In the genomic region with DNA sequence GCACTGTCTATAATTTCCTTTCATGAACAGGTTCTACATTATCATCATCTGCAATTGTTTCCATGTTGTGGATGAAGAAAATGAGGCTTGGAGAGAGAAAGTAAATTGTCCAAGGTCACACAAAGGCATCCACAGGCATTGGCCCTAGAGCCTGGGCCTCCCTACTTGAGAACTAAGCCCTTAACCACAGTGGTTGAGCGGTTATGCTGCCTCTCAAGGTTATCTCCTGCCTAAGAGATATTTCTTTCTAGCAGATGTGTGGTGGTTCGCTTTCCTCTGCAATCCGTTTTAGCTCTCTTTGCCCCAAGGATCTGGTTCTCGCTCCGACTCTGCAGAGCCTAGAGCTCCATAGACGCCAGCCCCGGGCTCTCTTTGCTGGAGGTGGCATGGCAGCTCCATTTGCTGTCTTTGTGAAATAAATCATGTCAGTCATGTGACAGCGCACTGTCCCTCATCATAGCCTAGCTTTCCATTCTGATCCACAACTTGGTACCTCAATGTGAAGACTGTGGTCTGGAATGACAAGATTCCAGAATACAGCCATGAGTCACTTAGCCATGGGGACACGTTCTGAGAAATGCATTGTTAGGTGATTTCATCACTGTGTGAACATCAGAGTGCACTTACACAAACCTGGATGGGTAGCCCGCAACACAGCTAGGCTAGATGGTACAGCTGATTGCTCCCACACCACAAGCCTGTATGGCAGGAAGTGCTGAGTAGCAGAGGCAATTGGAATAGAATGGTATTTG, we compare ENCODE assay signal across 10 cellular contexts. TPM values are rescaled to one million over a fixed set of nuclear protein-coding genes. Genes with fewer than 3 reads are reported as not detected.
DNase-seq lines count a peak whose midpoint lies in the region; ATAC-seq and TF ChIP-seq lines count a peak whose summit lies in the region.
"Had no signal": no experiment of that assay in that cellular context is flagged by ENCODE, and none has a peak within 500 bp of the region (broad histone marks: within the 10 kb centered on the region; RNA-seq: fewer than 3 reads in every experiment).

No MANE protein-coding gene starts in this region.

- WGBS in IMR-90 (ENCODE audit: extremely low coverage in 2 of 2, insufficient read length in 1 of 2), 2 experiments, result 90% methylated on average over 4 of the region's 10 CpGs; no CpG with 5 or more reads in 1 of the 2 experiments
- WGBS in heart left ventricle, 4 donors, result 82 to 89% (median 85%) methylated on average over 10 of the region's 10 CpGs

- dilution Hi-C loops in IMR-90 (cut with HindIII; ENCODE audit: low sequenced_read_pairs, unreplicated experiment), result no loop called here

- DNase-seq in CD4-positive, alpha-beta T cell, result no peak
- peak; percentile 35 for DNase-seq in IMR-90
- DNase-seq in T1000 (lab: John Stamatoyannopoulos, UW), result peak; percentile 22
- DNase-seq in islet precursor cell, result peak; percentile 92
- no peak for DNase-seq in chondrocyte (ENCODE audit: low spot score)
- no peak for DNase-seq in Right ventricle myocardium inferior (ENCODE audit: missing footprints)
- no peak for DNase-seq in heart left ventricle
- no peak for DNase-seq in GM19238 (ENCODE audit: insufficient read length, low spot score)

- H4K20me1 ChIP-seq in IMR-90 (ENCODE audit: insufficient read depth, low read length), result no peaks in the 10 kb centered on the region

- no peak overlapping the region for H4K91ac ChIP-seq in IMR-90 (ENCODE audit: insufficient read depth, low read depth, low read length)

- no peak overlapping the region for H3K27ac Mint-ChIP-seq in CD4-positive, alpha-beta T cell
- H3K27ac Mint-ChIP-seq in chondrocyte (ENCODE audit: unreplicated experiment), result no peak overlapping the region
- H3K27ac Mint-ChIP-seq: activated naive CD4-positive, alpha-beta T cell treated with anti-CD3 and anti-CD28 coated beads, Interleukin-2, amount 50 U/mL, for 24 hours; memory B cell had no signal

- H3K4me3 ChIP-seq in IMR-90 (ENCODE audit: insufficient read depth, low read depth, low read length), result no peak overlapping the region
- no peak overlapping the region for H3K4me3 ChIP-seq in heart left ventricle

- H3K4ac ChIP-seq in IMR-90 (ENCODE audit: low read depth, low read length), result no peak overlapping the region

- no peak overlapping the region for H2AFZ ChIP-seq in IMR-90 (replicated peaks; ENCODE audit: low read length, poor library complexity)

- no TSS peak for BruUV-seq in IMR-90 (replicated peaks; lab: Mats Ljungman, UMichigan)

- no peak overlapping the region for H2AK5ac ChIP-seq in IMR-90 (ENCODE audit: low read depth, low read length)

- no peak overlapping the region for H2BK20ac ChIP-seq in IMR-90 (ENCODE audit: low read depth, low read length)

- no peaks in the 10 kb centered on the region for H3K9me3 ChIP-seq in CD4-positive, alpha-beta T cell (ENCODE audit: control insufficient read depth, low read length)
- H3K9me3 ChIP-seq in IMR-90 (ENCODE audit: control insufficient read depth, insufficient read depth, low read length) (peaks cover 3% of the 10 kb centered on the region), heart left ventricle (no peaks in the 10 kb centered on the region)

- H3K4me1 ChIP-seq in IMR-90 (ENCODE audit: control insufficient read depth, insufficient read depth, low read length) (no peaks in the 10 kb centered on the region), heart left ventricle (peaks cover 0 to 22% (median 6%) of the 10 kb centered on the region in 12 donors)

- H2BK15ac ChIP-seq in IMR-90 (ENCODE audit: low read depth, low read length), result no peak overlapping the region

- no peaks in the 10 kb centered on the region for H3K27me3 ChIP-seq in CD4-positive, alpha-beta T cell (ENCODE audit: control insufficient read depth, insufficient read depth, low read length)
- H3K27me3 ChIP-seq in IMR-90 (ENCODE audit: control insufficient read depth, insufficient read depth, low read length) (peaks cover 52% of the 10 kb centered on the region), heart left ventricle (no peaks in the 10 kb centered on the region)

- no peak for TF ChIP-seq POLR2A in IMR-90 (IDR thresholded peaks at IDR 0.05; ENCODE audit: low read depth, low read length)
- TF ChIP-seq POLR2A in heart left ventricle (IDR thresholded peaks at IDR 0.05), result no peak

- no peaks in the 10 kb centered on the region for H3K79me1 ChIP-seq in IMR-90 (ENCODE audit: low read depth in 1 of 2, low read length in 2 of 2)

- H3K4me3 Mint-ChIP-seq in CD4-positive, alpha-beta T cell, result no peak overlapping the region
- H3K4me3 Mint-ChIP-seq in chondrocyte (ENCODE audit: unreplicated experiment), result no peak overlapping the region
- H3K4me3 Mint-ChIP-seq: activated naive CD4-positive, alpha-beta T cell treated with anti-CD3 and anti-CD28 coated beads, Interleukin-2, amount 50 U/mL, for 24 hours; memory B cell had no signal

- ATAC-seq in CD4-positive, alpha-beta T cell (ENCODE audit: poor library complexity), result peak; percentile 68
- peak; percentile 24; the same call in 1 of the 2 replicates for ATAC-seq in IMR-90 (ENCODE audit: low read depth)
- no peak for ATAC-seq in Right ventricle myocardium inferior
- no peak for ATAC-seq in heart left ventricle

- no peak for TF ChIP-seq CTCF in CD4-positive, alpha-beta T cell (IDR thresholded peaks at IDR 0.05)
- TF ChIP-seq CTCF in IMR-90 (conservative IDR thresholded peaks at IDR 0.05; ENCODE audit: low read depth, low read length) (no peak), chondrocyte (IDR thresholded peaks at IDR 0.05) (no peak), heart left ventricle (IDR thresholded peaks at IDR 0.05) (no peak)

- no peak overlapping the region for H2BK120ac ChIP-seq in IMR-90 (ENCODE audit: low read depth, low read length)

- H3K9ac ChIP-seq in IMR-90 (ENCODE audit: low read depth, low read length), result no peak overlapping the region

- H3K9me1 ChIP-seq in IMR-90 (ENCODE audit: insufficient read depth, low read length), result 0 out of 2 replicates have a peak, but pooled peaks cover 3% of the 10 kb centered on the region

- TF ChIP-seq RAD21 in IMR-90 (IDR thresholded peaks at IDR 0.05; ENCODE audit: low read length), result no peak

- no peak overlapping the region for H3K56ac ChIP-seq in IMR-90 (ENCODE audit: extremely low read depth, insufficient read depth, low read length)

- H3K27me3 Mint-ChIP-seq in CD4-positive, alpha-beta T cell, result peaks cover 3% of the 10 kb centered on the region
- peaks cover 18% of the 10 kb centered on the region for H3K27me3 Mint-ChIP-seq in chondrocyte (ENCODE audit: low read depth)
- H3K27me3 Mint-ChIP-seq: activated naive CD4-positive, alpha-beta T cell treated with anti-CD3 and anti-CD28 coated beads, Interleukin-2, amount 50 U/mL, for 24 hours had no signal

- H2AK9ac ChIP-seq in IMR-90 (replicated peaks; ENCODE audit: low read depth, low read length, poor library complexity), result peak overlapping the region; percentile 28

- H3K9me3 Mint-ChIP-seq in CD4-positive, alpha-beta T cell, result no peaks in the 10 kb centered on the region
- no peaks in the 10 kb centered on the region for H3K9me3 Mint-ChIP-seq in chondrocyte (ENCODE audit: low read depth)
- H3K9me3 Mint-ChIP-seq: activated naive CD4-positive, alpha-beta T cell treated with anti-CD3 and anti-CD28 coated beads, Interleukin-2, amount 50 U/mL, for 24 hours had no signal

- H4K8ac ChIP-seq in IMR-90 (ENCODE audit: low read depth in 2 of 2, low read length in 2 of 2), result no peak overlapping the region

- POLR2A ChIA-PET in CD4-positive, alpha-beta T cell (lab: Charles Lee), result no interaction called here
- POLR2A ChIA-PET in IMR-90 (lab: Charles Lee; ENCODE audit: unreplicated experiment), result interaction anchor here (0.6 kb wide), 1 partner anchor 655 kb away, joined by 3 read pairs; no protein-coding TSS in a partner anchor

- in situ Hi-C loops in IMR-90 (cut with MboI; ENCODE audit: low sequenced_read_pairs), result no loop called here

- H3K18ac ChIP-seq in IMR-90 (ENCODE audit: low read depth, low read length), result no peak overlapping the region

- H3K14ac ChIP-seq in IMR-90 (replicated peaks; ENCODE audit: low read depth, low read length), result no peak overlapping the region

- H2BK5ac ChIP-seq in IMR-90 (ENCODE audit: low read depth, low read length, poor library complexity, severe bottlenecking), result no peak overlapping the region

- H3K23ac ChIP-seq in IMR-90 (ENCODE audit: low read depth, low read length), result no peak overlapping the region

- CTCF ChIA-PET in CD4-positive, alpha-beta T cell (lab: Charles Lee), result no interaction called here
- CTCF ChIA-PET in IMR-90 (lab: Yijun Ruan, JAX), result interaction anchor here (0.6 to 0.8 kb wide), 2 partner anchors 10 to 31 kb away, joined by 4 to 5 read pairs; no protein-coding TSS in a partner anchor

- intact Hi-C loops in CD4-positive, alpha-beta T cell (cut with DNase I, micrococcal nuclease), result no loop called here
- intact Hi-C loops in IMR-90 (cut with micrococcal nuclease), result no loop called here
- intact Hi-C loops in Right ventricle myocardium inferior (cut with DNase I), result no loop called here
- intact Hi-C loops in heart left ventricle (cut with DNase I), result loop anchor here in 1 of 10 donors (5.0 kb wide), 1 partner anchor 266 kb away; no protein-coding TSS in a partner anchor

- H3K4me1 Mint-ChIP-seq in CD4-positive, alpha-beta T cell (ENCODE audit: low read depth), result peaks cover 8% of the 10 kb centered on the region
- no peaks in the 10 kb centered on the region for H3K4me1 Mint-ChIP-seq in chondrocyte (ENCODE audit: low read depth)

- H4K5ac ChIP-seq in IMR-90 (ENCODE audit: low read depth, low read length), result no peak overlapping the region

- no peak overlapping the region for H3K4me2 ChIP-seq in IMR-90 (ENCODE audit: low read depth, low read length)

- H3K27ac ChIP-seq in CD4-positive, alpha-beta T cell (ENCODE audit: low read depth, low read length), result no peak overlapping the region
- H3K27ac ChIP-seq in IMR-90 (ENCODE audit: insufficient read depth, low read length) (no peak overlapping the region), heart left ventricle (no peak overlapping the region)

- no peaks in the 10 kb centered on the region for H3K36me3 Mint-ChIP-seq in CD4-positive, alpha-beta T cell (ENCODE audit: low read depth)
- H3K36me3 Mint-ChIP-seq in chondrocyte (ENCODE audit: low read depth), result no peaks in the 10 kb centered on the region
- H3K36me3 Mint-ChIP-seq: activated naive CD4-positive, alpha-beta T cell treated with anti-CD3 and anti-CD28 coated beads, Interleukin-2, amount 50 U/mL, for 24 hours had no signal

- H3K36me3 ChIP-seq in IMR-90 (ENCODE audit: control insufficient read depth, insufficient read depth, low read length) (no peaks in the 10 kb centered on the region), heart left ventricle (no peaks in the 10 kb centered on the region)

RNA-seq across cellular contexts. Expression of gene RPS6KA4, which starts 27.2 kb away (rescaled TPM):
- total RNA-seq in CD4-positive, alpha-beta T cell, result 1 to 10 TPM; 7.3 to 9.2 TPM
- 43.3 and 52.9 TPM in 2 replicates for total RNA-seq in IMR-90 (2012; rRNA removed)
- 38.8 and 46.7 TPM in 2 replicates for polyA plus RNA-seq in IMR-90 (2012; rRNA removed)
- polyA plus RNA-seq in IMR-90 (2012; cell fraction: cytosol; rRNA removed), result 36.4 and 60.6 TPM in 2 replicates
- 52.0 and 125 TPM in 2 replicates for polyA plus RNA-seq in IMR-90 (2012; cell fraction: nucleus; rRNA removed; ENCODE audit: low replicate concordance)
- total RNA-seq in chondrocyte, result 32.7 to 43.6 TPM (median 34.9 TPM) in 3 replicates
- total RNA-seq in Right ventricle myocardium inferior, result 18.7 TPM
- total RNA-seq in heart left ventricle, result 10 to 100 TPM; 12.8 to 32.5 (median 18.3) TPM
- 10 to 100 TPM; 15.0 to 30.4 TPM for polyA plus RNA-seq in heart left ventricle

RNA-seq across cellular contexts. Expression of gene CCDC88B, which starts 46.1 kb away (rescaled TPM):
- total RNA-seq in CD4-positive, alpha-beta T cell, result 100 to 1,000 TPM; 107 to 112 TPM
- total RNA-seq in IMR-90 (2012; rRNA removed) (1.3 and 1.7 TPM in 2 replicates), chondrocyte (0.82 to 1.3 TPM (median 0.99 TPM) in 3 replicates), Right ventricle myocardium inferior (7.7 TPM), heart left ventricle (10 to 100 TPM in 1 of 9 donors, 1 to 10 TPM in 8; 4.1 to 16.2 (median 7.3) TPM)
- polyA plus RNA-seq in IMR-90 (2012; rRNA removed) (2.5 and 3.1 TPM in 2 replicates), heart left ventricle (10 to 100 TPM in 1 of 2 donors, 1 to 10 TPM in 1; 8.1 to 24.0 TPM)
- 2.6 and 2.9 TPM in 2 replicates for polyA plus RNA-seq in IMR-90 (2012; cell fraction: cytosol; rRNA removed)
- polyA plus RNA-seq in IMR-90 (2012; cell fraction: nucleus; rRNA removed; ENCODE audit: low replicate concordance), result 2.4 and 3.8 TPM in 2 replicates

Comparison
In these comparisons a context has a peak if more than half of its experiments do, and no peak if none do; other contexts are left out.
1. ATAC-seq: peak in CD4-positive, alpha-beta T cell (single experiment) and IMR-90 (single experiment); none in Right ventricle myocardium inferior (single experiment) and heart left ventricle (0 of 4).
2. DNase-seq: peak in IMR-90 (single experiment), T1000 (single experiment) and islet precursor cell (single experiment); none in CD4-positive, alpha-beta T cell (0 of 10), chondrocyte (single experiment), Right ventricle myocardium inferior (single experiment), heart left ventricle (0 of 5) and GM19238 (single experiment).
3. RNA of gene CCDC88B, which starts 46.1 kb away (total RNA-seq): 107 to 112 TPM in CD4-positive, alpha-beta T cell; 7.7 TPM in Right ventricle myocardium inferior (single experiment), 4.1 to 16.2 TPM in heart left ventricle, 1.3 to 1.7 TPM in IMR-90 and 0.82 to 1.3 TPM in chondrocyte; every median in the first group is over 4 times any median in the second.